27 cellular contexts compared by ENCODE assay signal in the genomic region with DNA sequence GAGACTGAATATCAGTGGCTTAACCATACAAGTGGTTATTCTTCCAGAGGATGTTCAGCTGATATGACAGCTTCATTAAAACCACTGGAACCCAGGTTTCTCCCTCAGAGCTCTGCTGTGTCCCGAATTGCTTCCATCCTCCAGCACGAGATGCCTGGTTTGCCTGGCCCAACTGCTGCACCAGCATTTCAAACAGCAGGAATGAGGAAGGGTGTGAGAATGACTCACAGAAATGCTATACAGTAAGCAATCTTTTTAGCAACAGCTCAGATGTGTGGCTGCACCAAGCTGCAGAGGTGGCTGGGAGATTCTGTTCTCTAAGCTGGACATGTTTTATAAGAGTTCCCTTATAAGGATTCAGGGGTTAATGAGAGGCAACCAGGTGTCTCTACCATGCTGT.
DNase-seq lines count a peak whose midpoint lies in the region; ATAC-seq and TF ChIP-seq lines count a peak whose summit lies in the region.
"Had no signal": no experiment of that assay in that cellular context is flagged by ENCODE, and none has a peak within 500 bp of the region (broad histone marks: within the 10 kb centered on the region; RNA-seq: fewer than 3 reads in every experiment).

No MANE protein-coding gene starts in this region.

- WGBS in mesendoderm (ENCODE audit: extremely low coverage, insufficient coverage, low lambda C conversion rate), result no CpG with 5 or more reads among the region's 2 CpGs

- H3K9ac ChIP-seq in mesendoderm (ENCODE audit: low read length), result no peak overlapping the region

- H3K27me3 ChIP-seq in mesendoderm (ENCODE audit: insufficient read depth, low read length, poor library complexity), result no peaks in the 10 kb centered on the region
- H3K27me3 ChIP-seq: colonic mucosa, esophagus muscularis mucosa, gastrocnemius medialis, ovary, right atrium auricular region, transverse colon had no signal

- no peak overlapping the region for H3K56ac ChIP-seq in mesendoderm (ENCODE audit: low read length)

- H2BK120ac ChIP-seq in mesendoderm (ENCODE audit: low read depth, low read length), result no peak overlapping the region

- H3K4me2 ChIP-seq in mesendoderm (ENCODE audit: low read length), result no peak overlapping the region

- H3K79me1 ChIP-seq in mesendoderm (ENCODE audit: low read length), result no peaks in the 10 kb centered on the region

- no peaks in the 10 kb centered on the region for H3K79me2 ChIP-seq in mesendoderm (ENCODE audit: control insufficient read depth, insufficient read depth, low read length)

- no peak overlapping the region for H3K23ac ChIP-seq in mesendoderm (ENCODE audit: low read length)

- no peak for TF ChIP-seq CTCF in choroid plexus epithelial cell (conservative IDR thresholded peaks at IDR 0.05; ENCODE audit: low read depth, low read length)

- H2BK5ac ChIP-seq in mesendoderm (ENCODE audit: low read length), result no peak overlapping the region

- H3K27ac ChIP-seq in mesendoderm (ENCODE audit: low read depth, low read length), result no peak overlapping the region
- H3K27ac ChIP-seq: C4-2B, colonic mucosa, esophagus muscularis mucosa, gastrocnemius medialis, ovary, right atrium auricular region, transverse colon had no signal

- H3K4me3 ChIP-seq in choroid plexus epithelial cell (ENCODE audit: low read depth, low read length), result no peak overlapping the region
- no peak overlapping the region for H3K4me3 ChIP-seq in mesendoderm (ENCODE audit: low read length)
- H3K4me3 ChIP-seq: colonic mucosa, esophagus muscularis mucosa, gastrocnemius medialis, ovary, right atrium auricular region, transverse colon had no signal

- no peak overlapping the region for H2AK5ac ChIP-seq in mesendoderm (ENCODE audit: low read length)

- H2BK15ac ChIP-seq in mesendoderm (replicated peaks; ENCODE audit: low read depth), result no peak overlapping the region

- H4K8ac ChIP-seq in mesendoderm (ENCODE audit: low read depth, low read length), result no peak overlapping the region

- ATAC-seq in GM18870 (IDR thresholded peaks at IDR 0.05; ENCODE audit: unreplicated experiment) (no peak), HG03469 (IDR thresholded peaks at IDR 0.05; ENCODE audit: unreplicated experiment) (no peak), HG03045 (IDR thresholded peaks at IDR 0.05; ENCODE audit: unreplicated experiment) (no peak)
- ATAC-seq: gastrocnemius medialis, T-cell had no signal

- no peaks in the 10 kb centered on the region for H3K4me1 ChIP-seq in mesendoderm (ENCODE audit: control insufficient read depth, low read depth, low read length)
- H3K4me1 ChIP-seq: Caco-2, colonic mucosa, esophagus muscularis mucosa, gastrocnemius medialis, right atrium auricular region, transverse colon had no signal

- H4K5ac ChIP-seq in mesendoderm (ENCODE audit: low read length), result no peak overlapping the region

- no peaks in the 10 kb centered on the region for H3K36me3 ChIP-seq in mesendoderm (ENCODE audit: control insufficient read depth, insufficient read depth, low read length)
- H3K36me3 ChIP-seq: colonic mucosa, esophagus muscularis mucosa, gastrocnemius medialis, ovary, right atrium auricular region, transverse colon had no signal

- no peak overlapping the region for H3K18ac ChIP-seq in mesendoderm (ENCODE audit: low read length)

- DNase-seq in AG08395 (ENCODE audit: low spot score) (peak; percentile 75), HT1080 (ENCODE audit: low read depth) (peak; percentile 70), choroid plexus epithelial cell (ENCODE audit: low read depth) (peak; percentile 1), mesendoderm (peak; percentile 58), NCI-H146 (lab: John Stamatoyannopoulos, UW) (no peak)
- DNase-seq: activated CD4-positive, alpha-beta T cell treated with anti-CD3 and anti-CD28 coated beads, Interleukin-2, amount 50 U/mL, for 4 hours; activated CD4-positive, CD25-positive, alpha-beta regulatory T cell; activated naive CD4-positive, alpha-beta T cell treated with Interleukin-2 at 50 U/mL for 16 hours; Caco-2; colonic mucosa; effector memory CD4-positive, alpha-beta T cell; gastrocnemius medialis; Kasumi-1; NCI-H510A treated with DMSO at 0.1 percent for 48 hours; nephron progenitor cell; NK-92 treated with Interleukin-12 subunit alpha and Interleukin-12 subunit beta, amount 100 ng/mL, for 24 hours; ovary; SIG-M5; stimulated activated CD4-positive, alpha-beta T cell treated with anti-CD3 and anti-CD28 coated beads, Interleukin-2, amount 100 ng/mL, for 24 hours; T-cell; transverse colon had no signal

- H3K4ac ChIP-seq in mesendoderm (ENCODE audit: low read depth, low read length), result no peak overlapping the region
